ENCODE assay signal across 1 cellular context in genomic region chr1:10824821-10825540, GRCh38.
TF ChIP-seq lines count a peak whose summit lies in the region.

No MANE protein-coding gene starts in this region.

TF ChIP-seq in K562, 482 proteins besides CTCF, POLR2A, EP300 and RAD21:
- no peak for TF ChIP-seq ZNF318 (IDR thresholded peaks at IDR 0.05; ENCODE audit: borderline replicate concordance in 1 of 2, low read depth in 1 of 2)
- no peak for TF ChIP-seq KAT8 (IDR thresholded peaks at IDR 0.05; ENCODE audit: low read depth)
- no peak for TF ChIP-seq ZNF512 (tag; IDR thresholded peaks at IDR 0.05)
- TF ChIP-seq ZNF551 (CRISPR knock-in tag; IDR thresholded peaks at IDR 0.05) = no peak
- no peak for TF ChIP-seq CREB5 (CRISPR knock-in tag; IDR thresholded peaks at IDR 0.05)
- no peak for TF ChIP-seq ARID2 (IDR thresholded peaks at IDR 0.05)
- TF ChIP-seq USF2 (CRISPR knock-in tag; IDR thresholded peaks at IDR 0.05) = 0 out of 2 replicates have a peak, but pooled peaks have one; percentile 2
- TF ChIP-seq ZBTB17 (CRISPR knock-in tag; IDR thresholded peaks at IDR 0.05) = no peak
- TF ChIP-seq ASH1L (IDR thresholded peaks at IDR 0.05; ENCODE audit: borderline replicate concordance, low read depth, partially characterized antibody) = no peak
- TF ChIP-seq ATF3 (IDR thresholded peaks at IDR 0.05) = peak; percentile 29; the same call in 1 of the 2 replicates
- TF ChIP-seq ATF3 (CRISPR knock-in tag; conservative IDR thresholded peaks at IDR 0.05) = no peak
- no peak for TF ChIP-seq NFYB (IDR thresholded peaks at IDR 0.05; ENCODE audit: extremely low read depth, insufficient read length)
- no peak for TF ChIP-seq ZNF384 (IDR thresholded peaks at IDR 0.05; ENCODE audit: low read depth, low read length)
- 0 out of 2 replicates have a peak, but pooled peaks have one; percentile 24 for TF ChIP-seq JUND (IDR thresholded peaks at IDR 0.05; ENCODE audit: borderline replicate concordance, low read depth, low read length)
- TF ChIP-seq JUND (tag; IDR thresholded peaks at IDR 0.05; ENCODE audit: borderline replicate concordance, low read depth, low read length) = no peak
- TF ChIP-seq ZNF121 (CRISPR knock-in tag; conservative IDR thresholded peaks at IDR 0.05) = no peak
- TF ChIP-seq ZNF217 (CRISPR knock-in tag; IDR thresholded peaks at IDR 0.05) = no peak
- TF ChIP-seq POLR2AphosphoS5 (IDR thresholded peaks at IDR 0.05; ENCODE audit: control insufficient read depth, insufficient read depth, low read depth, low read length) = no peak
- TF ChIP-seq RBM25 (IDR thresholded peaks at IDR 0.05; ENCODE audit: low read depth, low read length, severe bottlenecking) = peak; percentile 81
- 0 out of 2 replicates have a peak, but pooled peaks have one; percentile 15 for TF ChIP-seq ZKSCAN1 (IDR thresholded peaks at IDR 0.05; ENCODE audit: low read depth, low read length)
- TF ChIP-seq FOXK2 (conservative IDR thresholded peaks at IDR 0.05 in 1 of 2, IDR thresholded peaks at IDR 0.05 in 1 of 2; ENCODE audit: low read depth in 2 of 2) = no peak
- TF ChIP-seq BCOR (IDR thresholded peaks at IDR 0.05) = peak; percentile 79
- TF ChIP-seq ID3 (CRISPR knock-in tag; IDR thresholded peaks at IDR 0.05) = no peak
- no peak for TF ChIP-seq ID3 (tag; IDR thresholded peaks at IDR 0.05)
- TF ChIP-seq ADNP (tag; IDR thresholded peaks at IDR 0.05) = peak; percentile 73
- TF ChIP-seq TCF7 (IDR thresholded peaks at IDR 0.05; ENCODE audit: borderline replicate concordance) = no peak
- TF ChIP-seq CBX2 (IDR thresholded peaks at IDR 0.05; ENCODE audit: insufficient read depth, low read length, poor library complexity, severe bottlenecking) = no peak
- TF ChIP-seq ZNF740 (CRISPR knock-in tag; IDR thresholded peaks at IDR 0.05) = peak; percentile 65; the same call in 1 of the 2 replicates
- no peak for TF ChIP-seq ZNF740 (tag; IDR thresholded peaks at IDR 0.05)
- no peak for TF ChIP-seq ZNF224 (CRISPR knock-in tag; IDR thresholded peaks at IDR 0.05)
- TF ChIP-seq KDM1A (IDR thresholded peaks at IDR 0.05) = peak; percentile 30 to 40; a peak in 1 of 4 replicates
- TF ChIP-seq ZNF175 (CRISPR knock-in tag; IDR thresholded peaks at IDR 0.05; ENCODE audit: low read depth) = no peak
- peak; percentile 37; the same call in 1 of the 2 replicates for TF ChIP-seq ZBTB7A (IDR thresholded peaks at IDR 0.05; ENCODE audit: borderline replicate concordance, control insufficient read depth, low read depth, low read length)
- no peak for TF ChIP-seq MEIS2 (IDR thresholded peaks at IDR 0.05; ENCODE audit: partially characterized antibody)
- no peak for TF ChIP-seq ZNF561 (CRISPR knock-in tag; conservative IDR thresholded peaks at IDR 0.05)
- TF ChIP-seq ZNF766 (CRISPR knock-in tag; conservative IDR thresholded peaks at IDR 0.05) = no peak
- no peak for TF ChIP-seq MTF1 (CRISPR knock-in tag; IDR thresholded peaks at IDR 0.05; ENCODE audit: borderline replicate concordance)
- no peak for TF ChIP-seq TRIM24 (IDR thresholded peaks at IDR 0.05)
